ENCODE assay signal across 9 cellular contexts in genomic region chr9:128898845-128899565, GRCh38. TPM values are rescaled to one million over a fixed set of nuclear protein-coding genes. Genes with fewer than 3 reads are reported as not detected.
DNase-seq lines count a peak whose midpoint lies in the region; ATAC-seq and TF ChIP-seq lines count a peak whose summit lies in the region.
"Had no signal": no experiment of that assay in that cellular context is flagged by ENCODE, and none has a peak within 500 bp of the region (broad histone marks: within the 10 kb centered on the region; RNA-seq: fewer than 3 reads in every experiment).

No MANE protein-coding gene starts in this region.

- peaks cover 98% of the 10 kb centered on the region for H3K4me1 ChIP-seq in CD8-positive, alpha-beta memory T cell (ENCODE audit: insufficient read depth, low read length)

- H3K36me3 ChIP-seq in CD8-positive, alpha-beta memory T cell (ENCODE audit: insufficient read depth, low read length), result peaks cover 10% of the 10 kb centered on the region

- H3K36me3 Mint-ChIP-seq in CD8-positive, alpha-beta memory T cell, result peaks cover 0 to 25% (median 7%) of the 10 kb centered on the region in 3 donors
- peaks cover 50% of the 10 kb centered on the region for H3K36me3 Mint-ChIP-seq in activated CD4-positive, alpha-beta memory T cell treated with anti-CD3 and anti-CD28 coated beads, Interleukin-2, amount 10 ng/mL, durations not matched to agents 7 days and 5 days (ENCODE audit: low read depth)
- no peaks in the 10 kb centered on the region for H3K36me3 Mint-ChIP-seq in glutamatergic neuron (ENCODE audit: unreplicated experiment)

- H3K9me3 ChIP-seq in CD8-positive, alpha-beta memory T cell (ENCODE audit: low read length), result no peaks in the 10 kb centered on the region

- no peaks in the 10 kb centered on the region for H3K27me3 Mint-ChIP-seq in CD8-positive, alpha-beta memory T cell
- no peaks in the 10 kb centered on the region for H3K27me3 Mint-ChIP-seq in activated CD4-positive, alpha-beta memory T cell treated with anti-CD3 and anti-CD28 coated beads, Interleukin-2, amount 10 ng/mL, durations not matched to agents 7 days and 5 days
- H3K27me3 Mint-ChIP-seq in glutamatergic neuron (ENCODE audit: unreplicated experiment), result peaks cover 3% of the 10 kb centered on the region

- POLR2A ChIA-PET in CD8-positive, alpha-beta memory T cell (lab: Charles Lee), result no interaction called here
- POLR2A ChIA-PET in activated CD4-positive, alpha-beta memory T cell treated with anti-CD3 and anti-CD28 coated beads, Interleukin-2, amount 10 ng/mL, durations not matched to agents 7 days and 5 days (lab: Charles Lee), result interaction anchor here (1.2 to 6.3 kb wide), 4 partner anchors 10 to 18 kb away, joined by 4 to 43 read pairs (median 10); partner anchors contain the start of genes KYAT1 and LRRC8A

- TF ChIP-seq CTCF in glutamatergic neuron (IDR thresholded peaks at IDR 0.05; ENCODE audit: partially characterized antibody, unreplicated experiment), result no peak

- peak overlapping the region; percentile 91 to 98 (median 94) for H3K27ac Mint-ChIP-seq in CD8-positive, alpha-beta memory T cell
- peak overlapping the region; percentile 96 for H3K27ac Mint-ChIP-seq in activated CD4-positive, alpha-beta memory T cell treated with anti-CD3 and anti-CD28 coated beads, Interleukin-2, amount 10 ng/mL, durations not matched to agents 7 days and 5 days
- no peak overlapping the region for H3K27ac Mint-ChIP-seq in glutamatergic neuron (ENCODE audit: unreplicated experiment)

- H3K4me3 ChIP-seq in CD8-positive, alpha-beta memory T cell (ENCODE audit: low read length), result peak overlapping the region; percentile 10
- no peak overlapping the region for H3K4me3 ChIP-seq in skin epidermis

- H3K27ac ChIP-seq in CD8-positive, alpha-beta memory T cell (ENCODE audit: low read depth, low read length), result peak overlapping the region; percentile 35
- peak overlapping the region in 20 of 21 experiments; percentile 39 to 98 (median 82) for H3K27ac ChIP-seq in skin epidermis

- CTCF ChIA-PET in CD8-positive, alpha-beta memory T cell (lab: Charles Lee), result interaction anchor here (2.2 kb wide), 1 partner anchor 29 kb away, joined by 6 read pairs; no protein-coding TSS in a partner anchor
- CTCF ChIA-PET in activated CD4-positive, alpha-beta memory T cell treated with anti-CD3 and anti-CD28 coated beads, Interleukin-2, amount 10 ng/mL, durations not matched to agents 7 days and 5 days (lab: Charles Lee), result interaction anchor here (1.6 kb wide), 1 partner anchor 81 kb away, joined by 4 read pairs; the partner anchor contains the start of gene ENDOG

- no peak for DNase-seq in CD8-positive, alpha-beta memory T cell
- no peak for DNase-seq in activated CD4-positive, alpha-beta memory T cell treated with anti-CD3 and anti-CD28 coated beads, Interleukin-2, amount 10 ng/mL, durations not matched to agents 7 days and 5 days
- DNase-seq in glutamatergic neuron (no peak), DMS 273 treated with DMSO at 0.1 percent for 48 hours (lab: John Stamatoyannopoulos, UW) (no peak)
- DNase-seq: MM.1S had no signal

- no peaks in the 10 kb centered on the region for H3K9me3 Mint-ChIP-seq in CD8-positive, alpha-beta memory T cell
- no peaks in the 10 kb centered on the region for H3K9me3 Mint-ChIP-seq in activated CD4-positive, alpha-beta memory T cell treated with anti-CD3 and anti-CD28 coated beads, Interleukin-2, amount 10 ng/mL, durations not matched to agents 7 days and 5 days
- H3K9me3 Mint-ChIP-seq in glutamatergic neuron (ENCODE audit: unreplicated experiment), result no peaks in the 10 kb centered on the region

- no peak for ATAC-seq in HG03175 (IDR thresholded peaks at IDR 0.05; ENCODE audit: unreplicated experiment)
- no peak for ATAC-seq in HG02588 (IDR thresholded peaks at IDR 0.05; ENCODE audit: unreplicated experiment)
- no peak for ATAC-seq in HG03520 (IDR thresholded peaks at IDR 0.05; ENCODE audit: unreplicated experiment)

- H3K4me3 Mint-ChIP-seq in CD8-positive, alpha-beta memory T cell, result peak overlapping the region; percentile 10 to 64 (median 57)
- peak overlapping the region; percentile 47 for H3K4me3 Mint-ChIP-seq in activated CD4-positive, alpha-beta memory T cell treated with anti-CD3 and anti-CD28 coated beads, Interleukin-2, amount 10 ng/mL, durations not matched to agents 7 days and 5 days
- peak overlapping the region; percentile 22 for H3K4me3 Mint-ChIP-seq in glutamatergic neuron (ENCODE audit: unreplicated experiment)

- H3K4me1 Mint-ChIP-seq in CD8-positive, alpha-beta memory T cell, result peaks cover 66 to 89% (median 81%) of the 10 kb centered on the region in 3 donors
- peaks cover 94% of the 10 kb centered on the region for H3K4me1 Mint-ChIP-seq in activated CD4-positive, alpha-beta memory T cell treated with anti-CD3 and anti-CD28 coated beads, Interleukin-2, amount 10 ng/mL, durations not matched to agents 7 days and 5 days
- peaks cover 6% of the 10 kb centered on the region for H3K4me1 Mint-ChIP-seq in glutamatergic neuron (ENCODE audit: low read depth, unreplicated experiment)

- H3K27me3 ChIP-seq in CD8-positive, alpha-beta memory T cell (ENCODE audit: insufficient read depth, low read length, poor library complexity, severe bottlenecking), result no peaks in the 10 kb centered on the region

RNA-seq across cellular contexts. Expression of gene LRRC8A, which starts 17.1 kb away (rescaled TPM):
- total RNA-seq in CD8-positive, alpha-beta memory T cell, result 10 to 100 TPM; 27.3 to 27.6 TPM
- 42.7 TPM for polyA plus RNA-seq in CD8-positive, alpha-beta memory T cell
- 10 to 100 TPM; 37.1 to 38.1 TPM for total RNA-seq in activated CD4-positive, alpha-beta memory T cell treated with anti-CD3 and anti-CD28 coated beads, Interleukin-2, amount 10 ng/mL, durations not matched to agents 7 days and 5 days
- total RNA-seq in glutamatergic neuron (ENCODE audit: unreplicated experiment), result 93.0 TPM

RNA-seq across cellular contexts. Expression of gene KYAT1, which starts 17.3 kb away (rescaled TPM):
- 10 to 100 TPM in 1 of 2 experiments, 1 to 10 TPM in 1; 8.9 to 10.4 TPM for total RNA-seq in CD8-positive, alpha-beta memory T cell
- 8.8 TPM for polyA plus RNA-seq in CD8-positive, alpha-beta memory T cell
- 10 to 100 TPM; 12.7 to 14.8 TPM for total RNA-seq in activated CD4-positive, alpha-beta memory T cell treated with anti-CD3 and anti-CD28 coated beads, Interleukin-2, amount 10 ng/mL, durations not matched to agents 7 days and 5 days
- 19.5 TPM for total RNA-seq in glutamatergic neuron (ENCODE audit: unreplicated experiment)

RNA-seq across cellular contexts. Expression of gene PHYHD1, which starts 21.8 kb away (rescaled TPM):
- under 1 TPM in 1 of 2 experiments, not detected in 1; 0.20 TPM for total RNA-seq in CD8-positive, alpha-beta memory T cell
- 0.64 TPM for polyA plus RNA-seq in CD8-positive, alpha-beta memory T cell
- total RNA-seq in activated CD4-positive, alpha-beta memory T cell treated with anti-CD3 and anti-CD28 coated beads, Interleukin-2, amount 10 ng/mL, durations not matched to agents 7 days and 5 days, result 1 to 10 TPM; 1.1 to 1.4 TPM
- 4.4 TPM for total RNA-seq in glutamatergic neuron (ENCODE audit: unreplicated experiment)

RNA-seq across cellular contexts. Expression of gene DOLK, which starts 48.4 kb away (rescaled TPM):
- 10 to 100 TPM; 15.3 to 17.1 TPM for total RNA-seq in CD8-positive, alpha-beta memory T cell
- 6.8 TPM for polyA plus RNA-seq in CD8-positive, alpha-beta memory T cell
- 1 to 10 TPM; 7.0 TPM for total RNA-seq in activated CD4-positive, alpha-beta memory T cell treated with anti-CD3 and anti-CD28 coated beads, Interleukin-2, amount 10 ng/mL, durations not matched to agents 7 days and 5 days
- 16.6 TPM for total RNA-seq in glutamatergic neuron (ENCODE audit: unreplicated experiment)

RNA-seq across cellular contexts. Expression of gene NUP188, which starts 48.5 kb away (rescaled TPM):
- 100 to 1,000 TPM; 144 to 150 TPM for total RNA-seq in CD8-positive, alpha-beta memory T cell
- polyA plus RNA-seq in CD8-positive, alpha-beta memory T cell, result 41.3 TPM
- total RNA-seq in activated CD4-positive, alpha-beta memory T cell treated with anti-CD3 and anti-CD28 coated beads, Interleukin-2, amount 10 ng/mL, durations not matched to agents 7 days and 5 days, result 10 to 100 TPM; 65.8 to 73.6 TPM
- 63.6 TPM for total RNA-seq in glutamatergic neuron (ENCODE audit: unreplicated experiment)
